Comparison of ENCODE assay signal across 12 cellular contexts in the genomic region with DNA sequence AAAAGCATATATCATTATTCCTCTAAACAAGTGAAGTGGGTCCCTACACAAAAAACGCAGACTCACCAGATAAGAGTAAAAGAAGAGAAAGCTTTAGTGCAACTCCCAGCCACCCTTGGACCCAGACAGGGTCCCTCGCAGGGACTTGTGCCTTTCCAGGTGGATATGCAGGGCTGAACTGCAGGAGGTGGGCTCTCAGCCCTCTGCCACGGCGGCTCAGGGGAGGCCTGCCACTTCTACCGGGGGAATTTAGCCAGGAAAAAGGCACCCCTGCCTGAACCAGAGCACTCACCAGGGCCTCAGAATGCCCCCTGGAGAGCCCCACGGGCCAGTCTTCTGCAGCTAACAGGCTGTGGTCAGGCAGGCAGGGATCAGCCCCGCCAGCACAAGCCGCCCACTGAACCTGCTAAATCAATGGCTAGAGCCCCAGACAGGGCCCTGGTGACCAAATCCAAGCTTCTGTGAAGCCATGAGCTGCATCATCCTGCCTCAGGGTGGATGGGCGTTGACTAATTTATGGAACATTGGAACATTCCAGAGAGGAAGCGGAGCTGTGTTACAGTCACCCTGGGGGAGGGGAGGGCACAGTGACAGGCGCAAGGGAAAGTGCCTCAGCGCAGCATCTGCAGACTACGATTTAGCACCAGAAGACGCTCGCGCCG.
DNase-seq lines count a peak whose midpoint lies in the region; ATAC-seq and TF ChIP-seq lines count a peak whose summit lies in the region.
"Had no signal": no experiment of that assay in that cellular context is flagged by ENCODE, and none has a peak within 500 bp of the region (broad histone marks: within the 10 kb centered on the region; RNA-seq: fewer than 3 reads in every experiment).

No MANE protein-coding gene starts in this region.

- H3K27me3 Mint-ChIP-seq in GM23338 (ENCODE audit: insufficient read depth, low read depth, poor library complexity) = peaks cover 11% of the 10 kb centered on the region

- H3K4me1 Mint-ChIP-seq in GM23338 = peaks cover 14% of the 10 kb centered on the region; the same call in 2 of the 3 replicates

- H3K36me3 Mint-ChIP-seq in GM23338 (ENCODE audit: low read depth) = peaks cover 27% of the 10 kb centered on the region

- H2AFZ ChIP-seq in GM23338 = no peak overlapping the region

- H3K4me2 ChIP-seq in GM23338 = peak overlapping the region; percentile 30; the same call in 1 of the 2 replicates

- H3K9me3 ChIP-seq in WERI-Rb-1 (ENCODE audit: severe bottlenecking) = peaks cover 12% of the 10 kb centered on the region
- H3K9me3 ChIP-seq: prostate gland had no signal

- no peaks in the 10 kb centered on the region for H3K27me3 ChIP-seq in GM23338 (ENCODE audit: insufficient read depth)
- H3K27me3 ChIP-seq in WERI-Rb-1 (ENCODE audit: insufficient read depth, low read depth, severe bottlenecking) = no peaks in the 10 kb centered on the region
- H3K27me3 ChIP-seq in foreskin keratinocyte = no peaks in the 10 kb centered on the region
- H3K27me3 ChIP-seq: dorsolateral prefrontal cortex had no signal

- intact Hi-C loops in sciatic nerve (cut with DNase I) = no loop called here

- no peaks in the 10 kb centered on the region for H4K20me1 ChIP-seq in GM23338 (replicated peaks; ENCODE audit: insufficient read depth)

- H3F3A ChIP-seq in GM23338 (replicated peaks; ENCODE audit: low read depth) = no peaks in the 10 kb centered on the region

- H3K9me2 ChIP-seq in GM23338 (ENCODE audit: insufficient read depth) = no peaks in the 10 kb centered on the region

- H3K4me3 Mint-ChIP-seq in GM23338 = no peak overlapping the region

- peaks cover 24% of the 10 kb centered on the region for H3K9me3 Mint-ChIP-seq in GM23338

- H3K27ac ChIP-seq in GM23338 (ENCODE audit: low read depth) (peak overlapping the region; percentile 77), WERI-Rb-1 (0 out of 2 replicates have a peak overlapping the region, but pooled peaks have one; percentile 20), foreskin keratinocyte (no peak overlapping the region)
- H3K27ac ChIP-seq: dorsolateral prefrontal cortex, prostate gland had no signal

- 0 out of 2 replicates have a peak, but pooled peaks cover 5% of the 10 kb centered on the region for H3K4me1 ChIP-seq in GM23338 (ENCODE audit: insufficient read depth)
- H3K4me1 ChIP-seq in foreskin keratinocyte = peaks cover 21% of the 10 kb centered on the region
- H3K4me1 ChIP-seq: prostate gland had no signal

- peak; percentile 75 for ATAC-seq in GM23338
- ATAC-seq in foreskin keratinocyte = peak; percentile 83
- ATAC-seq in sciatic nerve = no peak
- ATAC-seq in HG03159 (IDR thresholded peaks at IDR 0.05; ENCODE audit: unreplicated experiment) = no peak

- peak; percentile 64 for DNase-seq in GM23338 (ENCODE audit: low spot score)
- no peak for DNase-seq in WERI-Rb-1
- DNase-seq in foreskin keratinocyte = peak; percentile 60 to 80
- peak; percentile 31 for DNase-seq in sciatic nerve (ENCODE audit: low spot score)
- DNase-seq in DMS114 treated with DMSO at 0.1 percent for 48 hours (lab: John Stamatoyannopoulos, UW; ENCODE audit: unreplicated experiment) = no peak
- no peak for DNase-seq in DMS153 (lab: John Stamatoyannopoulos, UW)
- no peak for DNase-seq in DMS79 (lab: John Stamatoyannopoulos, UW)
- DNase-seq: NCI-H2107 had no signal

- no peak for TF ChIP-seq CTCF in GM23338 (conservative IDR thresholded peaks at IDR 0.05; ENCODE audit: low read depth in 2 of 2)
- no peak for TF ChIP-seq CTCF in WERI-Rb-1 (IDR thresholded peaks at IDR 0.05; ENCODE audit: low read depth, low read length)
- no peak for TF ChIP-seq CTCF in foreskin keratinocyte (conservative IDR thresholded peaks at IDR 0.05)

- H3K4me3 ChIP-seq in GM23338 (no peak overlapping the region), WERI-Rb-1 (ENCODE audit: low read depth, low read length) (no peak overlapping the region)
- H3K4me3 ChIP-seq: dorsolateral prefrontal cortex, prostate gland had no signal

- H3K27ac Mint-ChIP-seq in GM23338 = peak overlapping the region; percentile 82
- H3K27ac Mint-ChIP-seq: activated T-helper 2 cell treated with anti-CD3 and anti-CD28 coated beads, Interferon-gamma antibody, Interleukin-2, Interleukin-4, amounts not matched to agents 10 μg/mL and 5 μg/mL and 100 μg/mL, durations not matched to agents 14 hours and 24 hours and 36 hours had no signal

- H3K36me3 ChIP-seq in GM23338 (ENCODE audit: insufficient read depth) (no peaks in the 10 kb centered on the region), WERI-Rb-1 (no peaks in the 10 kb centered on the region; the same call in 1 of the 2 replicates)
- H3K36me3 ChIP-seq: prostate gland had no signal

- no peaks in the 10 kb centered on the region for H3K79me2 ChIP-seq in GM23338 (replicated peaks; ENCODE audit: insufficient read depth)

TF ChIP-seq in GM23338, 12 proteins besides CTCF, POLR2A, EP300 and RAD21 (continues in another document):
- TF ChIP-seq ZNF331 (CRISPR knock-in tag; IDR thresholded peaks at IDR 0.05; ENCODE audit: low read depth) (no peak), EZH2phosphoT487 (IDR thresholded peaks at IDR 0.05; ENCODE audit: unreplicated experiment) (no peak), ZNF114 (CRISPR knock-in tag; IDR thresholded peaks at IDR 0.05) (no peak), EZH2 (IDR thresholded peaks at IDR 0.05; ENCODE audit: low read depth, unreplicated experiment) (no peak), STAT1 (IDR thresholded peaks at IDR 0.05; ENCODE audit: unreplicated experiment) (no peak)
- TF ChIP-seq, protein P1, sequence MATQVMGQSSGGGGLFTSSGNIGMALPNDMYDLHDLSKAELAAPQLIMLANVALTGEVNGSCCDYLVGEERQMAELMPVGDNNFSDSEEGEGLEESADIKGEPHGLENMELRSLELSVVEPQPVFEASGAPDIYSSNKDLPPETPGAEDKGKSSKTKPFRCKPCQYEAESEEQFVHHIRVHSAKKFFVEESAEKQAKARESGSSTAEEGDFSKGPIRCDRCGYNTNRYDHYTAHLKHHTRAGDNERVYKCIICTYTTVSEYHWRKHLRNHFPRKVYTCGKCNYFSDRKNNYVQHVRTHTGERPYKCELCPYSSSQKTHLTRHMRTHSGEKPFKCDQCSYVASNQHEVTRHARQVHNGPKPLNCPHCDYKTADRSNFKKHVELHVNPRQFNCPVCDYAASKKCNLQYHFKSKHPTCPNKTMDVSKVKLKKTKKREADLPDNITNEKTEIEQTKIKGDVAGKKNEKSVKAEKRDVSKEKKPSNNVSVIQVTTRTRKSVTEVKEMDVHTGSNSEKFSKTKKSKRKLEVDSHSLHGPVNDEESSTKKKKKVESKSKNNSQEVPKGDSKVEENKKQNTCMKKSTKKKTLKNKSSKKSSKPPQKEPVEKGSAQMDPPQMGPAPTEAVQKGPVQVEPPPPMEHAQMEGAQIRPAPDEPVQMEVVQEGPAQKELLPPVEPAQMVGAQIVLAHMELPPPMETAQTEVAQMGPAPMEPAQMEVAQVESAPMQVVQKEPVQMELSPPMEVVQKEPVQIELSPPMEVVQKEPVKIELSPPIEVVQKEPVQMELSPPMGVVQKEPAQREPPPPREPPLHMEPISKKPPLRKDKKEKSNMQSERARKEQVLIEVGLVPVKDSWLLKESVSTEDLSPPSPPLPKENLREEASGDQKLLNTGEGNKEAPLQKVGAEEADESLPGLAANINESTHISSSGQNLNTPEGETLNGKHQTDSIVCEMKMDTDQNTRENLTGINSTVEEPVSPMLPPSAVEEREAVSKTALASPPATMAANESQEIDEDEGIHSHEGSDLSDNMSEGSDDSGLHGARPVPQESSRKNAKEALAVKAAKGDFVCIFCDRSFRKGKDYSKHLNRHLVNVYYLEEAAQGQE (IDR thresholded peaks at IDR 0.05; ENCODE audit: unreplicated experiment) = no peak

Comparison
In these comparisons a context has a peak if more than half of its experiments do, and no peak if none do; other contexts are left out.
1. ATAC-seq: peak in GM23338 (single experiment) and foreskin keratinocyte (single experiment); none in sciatic nerve (single experiment) and HG03159 (single experiment).
2. DNase-seq: peak in GM23338 (single experiment), foreskin keratinocyte (2 of 2) and sciatic nerve (single experiment); none in WERI-Rb-1 (single experiment), DMS114 treated with DMSO at 0.1 percent for 48 hours (single experiment), DMS153 (single experiment) and DMS79 (single experiment).